Comparison of ENCODE assay signal across 18 cellular contexts in genomic region chr3:173988912-173989311, GRCh38.
"Had no signal": no experiment of that assay in that cellular context is flagged by ENCODE, and none has a peak within 500 bp of the region (broad histone marks: within the 10 kb centered on the region; RNA-seq: fewer than 3 reads in every experiment).

No MANE protein-coding gene starts in this region.

- H3K4me3 ChIP-seq: dorsolateral prefrontal cortex, gastrocnemius medialis, heart right ventricle, neural progenitor cell, pancreas, smooth muscle cell had no signal

- H3K4me1 Mint-ChIP-seq: natural killer cell had no signal

- H3K9me3 Mint-ChIP-seq: neural progenitor cell had no signal

- H3K27ac Mint-ChIP-seq: mesothelial cell of epicardium, natural killer cell, neural progenitor cell had no signal

- H3K4me3 Mint-ChIP-seq: mesothelial cell of epicardium, natural killer cell, neural progenitor cell had no signal

- H3K9me3 ChIP-seq: gastrocnemius medialis, heart right ventricle, pancreas had no signal

- H3K27me3 ChIP-seq: dorsolateral prefrontal cortex, gastrocnemius medialis, heart right ventricle, neural progenitor cell, pancreas had no signal

- DNase-seq: cortex of kidney; dorsolateral prefrontal cortex; effector CD8-positive, alpha-beta T cell; gastrocnemius medialis; heart right ventricle; islet precursor cell; natural killer cell; nucleus accumbens; pancreas; right cardiac atrium; stimulated activated CD4-positive, alpha-beta T cell treated with anti-CD3 and anti-CD28 coated beads, Interleukin-2, amount 100 ng/mL, for 48 hours; stimulated activated naive CD4-positive, alpha-beta T cell treated with Interleukin-2 at 50 U/mL for 16 hours had no signal

- H3K9ac ChIP-seq: neural progenitor cell had no signal

- H3K36me3 Mint-ChIP-seq: mesothelial cell of epicardium, natural killer cell, neural progenitor cell had no signal

- H3K4me1 ChIP-seq: gastrocnemius medialis, heart right ventricle, neural progenitor cell, pancreas had no signal

- H3K36me3 ChIP-seq: gastrocnemius medialis, heart right ventricle, neural progenitor cell, pancreas had no signal

- H3K27me3 Mint-ChIP-seq: progenitor cell of endocrine pancreas had no signal

- ATAC-seq: esophagus mucosa, gastrocnemius medialis, heart right ventricle, left lobe of liver, natural killer cell, pancreas, right cardiac atrium had no signal

- H3K27ac ChIP-seq: dorsolateral prefrontal cortex, gastrocnemius medialis, heart right ventricle, neural progenitor cell, pancreas had no signal
